In genomic region chr19:38229585-38230073, GRCh38 we compare ENCODE assay signal across 8 cellular contexts. TPM values are rescaled to one million over a fixed set of nuclear protein-coding genes. Genes with fewer than 3 reads are reported as not detected.
DNase-seq lines count a peak whose midpoint lies in the region; ATAC-seq, FAIRE-seq and TF ChIP-seq lines count a peak whose summit lies in the region.

No MANE protein-coding gene starts in this region.

- no peaks in the 10 kb centered on the region for H4K20me1 ChIP-seq in keratinocyte (ENCODE audit: control insufficient read depth, extremely low read depth, insufficient read depth, low read length)

- no peak overlapping the region for H3K4me2 ChIP-seq in keratinocyte (ENCODE audit: control insufficient read depth, extremely low read depth, insufficient read depth, low read depth, low read length)

- no peaks in the 10 kb centered on the region for H3K79me2 ChIP-seq in keratinocyte (ENCODE audit: control insufficient read depth, insufficient read depth, low read length)

- FAIRE-seq in keratinocyte (lab: Jason Lieb, UNC), result no peak

- TF ChIP-seq CTCF in body of pancreas (IDR thresholded peaks at IDR 0.05), result no peak
- no peak for TF ChIP-seq CTCF in keratinocyte (optimal IDR thresholded peaks at IDR 0.05 in 1 of 3, IDR thresholded peaks at IDR 0.05 in 1 of 3, conservative IDR thresholded peaks at IDR 0.05 in 1 of 3; ENCODE audit: extremely low read depth in 1 of 3, insufficient read depth in 2 of 3, low read length in 3 of 3)
- no peak for TF ChIP-seq CTCF in lower leg skin (IDR thresholded peaks at IDR 0.05)

- TF ChIP-seq POLR2A in body of pancreas (IDR thresholded peaks at IDR 0.05) (no peak), lower leg skin (IDR thresholded peaks at IDR 0.05) (no peak)

- 1% methylated on average over 34 of the region's 54 CpGs; no CpG with 5 or more reads in 1 of the 2 donors for WGBS in body of pancreas, 2 donors
- WGBS in lower leg skin, 2 donors, result 0 to 1% methylated on average over 36 to 47 of the region's 54 CpGs

- H3K9me3 ChIP-seq in body of pancreas (no peaks in the 10 kb centered on the region), keratinocyte (ENCODE audit: control insufficient read depth, low read depth, low read length) (no peaks in the 10 kb centered on the region)

- H3K27ac ChIP-seq in body of pancreas (no peak overlapping the region), keratinocyte (ENCODE audit: control insufficient read depth, insufficient read depth, low read length) (no peak overlapping the region)

- DNase-seq in DMS 273 (lab: John Stamatoyannopoulos, UW; ENCODE audit: unreplicated experiment) (peak; percentile 94), HCEC 1CT (peak; percentile 90), NCI-H1930 (lab: John Stamatoyannopoulos, UW) (peak; percentile 95 to 97), UCSD-AML1 (lab: John Stamatoyannopoulos, UW; ENCODE audit: unreplicated experiment) (peak; percentile 89), body of pancreas (peak in 2 of 4 donors; percentile 46 to 57), keratinocyte (ENCODE audit: low read depth, low spot score) (peak; percentile 45), lower leg skin (ENCODE audit: low spot score in 2 of 2) (no peak)
- DNase-seq in stimulated activated CD4-positive, alpha-beta T cell treated with anti-CD3 and anti-CD28 coated beads, Interleukin-4, amount 100 ng/mL, for 1 hour, result peak; percentile 71

- no peak overlapping the region for H3K9ac ChIP-seq in keratinocyte (ENCODE audit: control insufficient read depth, extremely low read depth, insufficient read depth, low read length)

- no peaks in the 10 kb centered on the region for H3K9me1 ChIP-seq in keratinocyte (ENCODE audit: control insufficient read depth, extremely low read depth, insufficient read depth, low read length)

- H3K27me3 ChIP-seq in body of pancreas (peaks cover 4 to 21% of the 10 kb centered on the region in 2 donors), keratinocyte (ENCODE audit: control insufficient read depth, extremely low read depth, insufficient read depth, low read length) (peaks cover 4% of the 10 kb centered on the region)

- peak; percentile 47 for ATAC-seq in body of pancreas

- H3K36me3 ChIP-seq in body of pancreas (replicated peaks in 1 of 2; ENCODE audit: insufficient read depth in 1 of 2, low read depth in 2 of 2), result no peaks in the 10 kb centered on the region
- H3K36me3 ChIP-seq in keratinocyte (ENCODE audit: control insufficient read depth in 2 of 2, extremely low read depth in 1 of 2, insufficient read depth in 2 of 2, low read length in 2 of 2), result no peaks in the 10 kb centered on the region

- H3K4me1 ChIP-seq in body of pancreas (peaks cover 10% of the 10 kb centered on the region), keratinocyte (ENCODE audit: control insufficient read depth, extremely low read depth, insufficient read depth, low read length) (peaks cover 9% of the 10 kb centered on the region)

- intact Hi-C loops in body of pancreas (cut with DNase I) (loop anchor here (5.0 to 10.0 kb wide), 2 partner anchors 98 to 335 kb away; no protein-coding TSS in a partner anchor), lower leg skin (cut with DNase I; ENCODE audit: low total_unique reads) (loop anchor here (10.0 kb wide), 2 partner anchors 85 to 325 kb away; partner anchors contain the start of genes SIPA1L3 and WDR87)

- dilution Hi-C loops in keratinocyte (cut with MboI; ENCODE audit: extremely low pct_ligation_motif_present, low sequenced_read_pairs), result no loop called here

- H2AFZ ChIP-seq in keratinocyte (ENCODE audit: control insufficient read depth, low read length), result no peak overlapping the region

- no peak overlapping the region for H3K4me3 ChIP-seq in body of pancreas
- peak overlapping the region in 1 of 3 experiments; percentile 27 for H3K4me3 ChIP-seq in keratinocyte (ENCODE audit: control insufficient read depth in 2 of 3, extremely low read depth in 1 of 3, insufficient read depth in 2 of 3, low read depth in 1 of 3, low read length in 3 of 3)
- no peak overlapping the region for H3K4me3 ChIP-seq in lower leg skin (ENCODE audit: low read depth, poor library complexity, severe bottlenecking)

RNA-seq across cellular contexts. Expression of gene DPF1, which starts 5.6 kb away (rescaled TPM):
- total RNA-seq in body of pancreas (not detected), lower leg skin (not detected)
- polyA plus RNA-seq in keratinocyte, result 1.5 to 1.9 TPM (median 1.8 TPM) in 3 replicates
- polyA plus RNA-seq in keratinocyte (2011; ENCODE audit: low read depth), result 1.3 TPM
- polyA plus RNA-seq in keratinocyte (2011; cell fraction: cytosol; rRNA removed), result 0.78 and 2.1 TPM in 2 replicates
- polyA plus RNA-seq in keratinocyte (2011; cell fraction: nucleus; rRNA removed), result 3.4 and 3.5 TPM in 2 replicates
- polyA plus RNA-seq in keratinocyte (2012; ENCODE audit: low replicate concordance), result 0.71 and 1.9 TPM in 2 replicates
- 1.3 to 2.4 TPM (median 2.0 TPM) in 3 replicates for polyA minus RNA-seq in keratinocyte
- 2.9 TPM for polyA minus RNA-seq in keratinocyte (2011; cell fraction: cytosol; rRNA and poly(A)+ RNA removed)
- 0.84 and 0.93 TPM in 2 replicates for polyA minus RNA-seq in keratinocyte (2011; cell fraction: nucleus; rRNA and poly(A)+ RNA removed)

RNA-seq across cellular contexts. Expression of gene PPP1R14A, which starts 26.5 kb away (rescaled TPM):
- total RNA-seq in body of pancreas (100 to 1,000 TPM in 1 of 2 donors, 10 to 100 TPM in 1; 54.2 to 105 TPM), lower leg skin (10 to 100 TPM in 1 of 4 donors, 1 to 10 TPM in 3; 3.8 to 19.6 (median 7.1) TPM)
- 2.6 to 3.1 TPM (median 2.7 TPM) in 3 replicates for polyA plus RNA-seq in keratinocyte
- 1.6 TPM for polyA plus RNA-seq in keratinocyte (2011; ENCODE audit: low read depth)
- polyA plus RNA-seq in keratinocyte (2011; cell fraction: cytosol; rRNA removed), result 0.79 and 3.3 TPM in 2 replicates
- polyA plus RNA-seq in keratinocyte (2011; cell fraction: nucleus; rRNA removed), result 1.3 and 1.4 TPM in 2 replicates
- 0.75 and 5.7 TPM in 2 replicates for polyA plus RNA-seq in keratinocyte (2012; ENCODE audit: low replicate concordance)
- 0.43 TPM in 1 of 3 replicates, not detected in the others for polyA minus RNA-seq in keratinocyte
- polyA minus RNA-seq in keratinocyte (2011; cell fraction: cytosol; rRNA and poly(A)+ RNA removed), result 5.9 TPM
- not detected in 2 replicates for polyA minus RNA-seq in keratinocyte (2011; cell fraction: nucleus; rRNA and poly(A)+ RNA removed)

RNA-seq across cellular contexts. Expression of gene SPINT2, which starts 34.7 kb away (rescaled TPM):
- total RNA-seq in body of pancreas (100 to 1,000 TPM; 266 to 305 TPM), lower leg skin (100 to 1,000 TPM; 401 to 505 (median 497) TPM)
- polyA plus RNA-seq in keratinocyte, result 362 to 472 TPM (median 363 TPM) in 3 replicates
- 293 TPM for polyA plus RNA-seq in keratinocyte (2011; ENCODE audit: low read depth)
- 250 and 352 TPM in 2 replicates for polyA plus RNA-seq in keratinocyte (2011; cell fraction: cytosol; rRNA removed)
- polyA plus RNA-seq in keratinocyte (2011; cell fraction: nucleus; rRNA removed), result 891 and 980 TPM in 2 replicates
- polyA plus RNA-seq in keratinocyte (2012; ENCODE audit: low replicate concordance), result 601 and 646 TPM in 2 replicates
- 182 to 293 TPM (median 269 TPM) in 3 replicates for polyA minus RNA-seq in keratinocyte
- 465 TPM for polyA minus RNA-seq in keratinocyte (2011; cell fraction: cytosol; rRNA and poly(A)+ RNA removed)
- polyA minus RNA-seq in keratinocyte (2011; cell fraction: nucleus; rRNA and poly(A)+ RNA removed), result 290 and 325 TPM in 2 replicates

Comparison
In these comparisons a context has a peak if more than half of its experiments do, and no peak if none do; other contexts are left out.
1. DNase-seq: peak in DMS 273 (single experiment), HCEC 1CT (single experiment), NCI-H1930 (2 of 2), UCSD-AML1 (single experiment), keratinocyte (single experiment) and stimulated activated CD4-positive, alpha-beta T cell treated with anti-CD3 and anti-CD28 coated beads, Interleukin-4, amount 100 ng/mL, for 1 hour (single experiment); none in lower leg skin (0 of 2).